9 cellular contexts compared by ENCODE assay signal in the genomic region with DNA sequence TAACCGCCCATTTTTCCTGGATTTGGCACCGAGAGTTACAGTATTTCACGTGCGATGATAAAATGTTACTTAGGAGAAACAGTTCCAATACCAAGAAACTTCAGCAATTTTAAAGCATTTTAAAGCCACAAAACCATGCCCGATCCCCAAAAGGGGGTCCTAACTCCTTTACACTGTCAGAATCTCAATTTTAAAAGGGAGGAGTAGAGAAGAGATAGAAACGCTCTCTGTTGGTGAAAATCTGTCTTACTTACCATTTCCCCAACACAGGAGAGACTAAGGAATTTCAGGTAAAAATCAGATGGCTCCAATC. TPM values are rescaled to one million over a fixed set of nuclear protein-coding genes. Genes with fewer than 3 reads are reported as not detected.
DNase-seq lines count a peak whose midpoint lies in the region; ATAC-seq and TF ChIP-seq lines count a peak whose summit lies in the region.
"Had no signal": no experiment of that assay in that cellular context is flagged by ENCODE, and none has a peak within 500 bp of the region (broad histone marks: within the 10 kb centered on the region; RNA-seq: fewer than 3 reads in every experiment).

No MANE protein-coding gene starts in this region.

- CTCF ChIA-PET in MCF 10A (lab: Yijun Ruan, JAX) = interaction anchor here (0.6 to 1.0 kb wide), 3 partner anchors 101 to 272 kb away, joined by 4 read pairs; no protein-coding TSS in a partner anchor

- H3K36me3 Mint-ChIP-seq in MCF 10A (ENCODE audit: insufficient read depth, unreplicated experiment) = peaks cover 48% of the 10 kb centered on the region
- peaks cover 3% of the 10 kb centered on the region for H3K36me3 Mint-ChIP-seq in mesothelial cell of epicardium

- H3K4me3 ChIP-seq in right atrium auricular region (peak overlapping the region; percentile 72 to 95), vagina (peak overlapping the region; percentile 68 to 85)

- H3K27me3 ChIP-seq in right atrium auricular region (no peaks in the 10 kb centered on the region), vagina (no peaks in the 10 kb centered on the region)

- POLR2A ChIA-PET in MCF 10A (lab: Yijun Ruan, JAX) = interaction anchor here (0.6 to 2.8 kb wide), 21 partner anchors 8 to 1525 kb away, joined by 3 to 21 read pairs (median 5); a partner anchor contains a TSS

- ATAC-seq in Right ventricle myocardium inferior (no peak), HG03432 (IDR thresholded peaks at IDR 0.05; ENCODE audit: unreplicated experiment) (no peak), GM18498 (IDR thresholded peaks at IDR 0.05; ENCODE audit: unreplicated experiment) (no peak)

- BruUV-seq in MCF 10A (replicated peaks; lab: Mats Ljungman, UMichigan) = TSS peak; percentile 72

- TF ChIP-seq POLR2A in vagina (IDR thresholded peaks at IDR 0.05) = no peak

- H3K4me1 Mint-ChIP-seq in MCF 10A (ENCODE audit: insufficient read depth, unreplicated experiment) = peaks cover 17% of the 10 kb centered on the region
- H3K4me1 Mint-ChIP-seq in mesothelial cell of epicardium = peaks cover 45% of the 10 kb centered on the region

- H3K4me3 Mint-ChIP-seq in MCF 10A (ENCODE audit: unreplicated experiment) = peak overlapping the region; percentile 96
- H3K4me3 Mint-ChIP-seq in mesothelial cell of epicardium = peak overlapping the region; percentile 97

- intact Hi-C loops in Right ventricle myocardium inferior (cut with DNase I) = no loop called here
- intact Hi-C loops in MCF 10A (cut with micrococcal nuclease) = no loop called here
- intact Hi-C loops in vagina (cut with DNase I) = no loop called here

- no peaks in the 10 kb centered on the region for H3K9me3 Mint-ChIP-seq in MCF 10A (ENCODE audit: unreplicated experiment)
- no peaks in the 10 kb centered on the region for H3K9me3 Mint-ChIP-seq in mesothelial cell of epicardium

- H3K27ac Mint-ChIP-seq in MCF 10A (ENCODE audit: low read depth, unreplicated experiment) (peak overlapping the region; percentile 99), mesothelial cell of epicardium (peak overlapping the region; percentile 99)

- H3K27me3 Mint-ChIP-seq in MCF 10A (ENCODE audit: insufficient read depth, unreplicated experiment) (no peaks in the 10 kb centered on the region), mesothelial cell of epicardium (ENCODE audit: low read depth) (no peaks in the 10 kb centered on the region)

- TF ChIP-seq CTCF in right atrium auricular region (IDR thresholded peaks at IDR 0.05) = no peak
- TF ChIP-seq CTCF in MCF 10A (IDR thresholded peaks at IDR 0.05; ENCODE audit: unreplicated experiment) = no peak
- no peak for TF ChIP-seq CTCF in mesothelial cell of epicardium (IDR thresholded peaks at IDR 0.05; ENCODE audit: unreplicated experiment)
- TF ChIP-seq CTCF in vagina (IDR thresholded peaks at IDR 0.05) = no peak
- no peak for TF ChIP-seq CTCF in GM20000 (IDR thresholded peaks at IDR 0.05; ENCODE audit: extremely low read depth, missing control alignments)

- H3K9me3 ChIP-seq in right atrium auricular region (no peaks in the 10 kb centered on the region), vagina (no peaks in the 10 kb centered on the region)

- H3K4me1 ChIP-seq in right atrium auricular region (peaks cover 0 to 56% of the 10 kb centered on the region in 2 donors), vagina (peaks cover 55% of the 10 kb centered on the region)

- DNase-seq in right atrium auricular region (ENCODE audit: low spot score) (no peak), Right ventricle myocardium inferior (ENCODE audit: missing footprints) (no peak), MCF 10A (ENCODE audit: unreplicated experiment) (no peak), mesothelial cell of epicardium (ENCODE audit: low spot score in 2 of 2, unreplicated experiment in 2 of 2) (no peak), vagina (ENCODE audit: extremely low spot score in 2 of 2) (no peak), GM20000 (ENCODE audit: low spot score) (no peak)

- H3K27ac ChIP-seq in right atrium auricular region (peak overlapping the region; percentile 93 to 97), vagina (peak overlapping the region; percentile 96)

- H3K36me3 ChIP-seq in right atrium auricular region (peaks cover 6% of the 10 kb centered on the region), vagina (no peaks in the 10 kb centered on the region)

RNA-seq across cellular contexts. Expression of a gene that starts 0.5 kb away (rescaled TPM):
- 100 to 1,000 TPM; 231 to 334 TPM for total RNA-seq in right atrium auricular region
- total RNA-seq in Right ventricle myocardium inferior = 177 TPM
- total RNA-seq in MCF 10A (2022) = 155 and 209 TPM in 2 replicates
- total RNA-seq in mesothelial cell of epicardium = 154 to 166 TPM (median 159 TPM) in 3 replicates
- total RNA-seq in vagina = 155 TPM

RNA-seq across cellular contexts. Expression of a gene that starts 11.0 kb away (rescaled TPM):
- total RNA-seq in right atrium auricular region (1 to 10 TPM; 6.1 to 9.2 TPM), Right ventricle myocardium inferior (14.0 TPM), MCF 10A (2022) (not detected in 2 replicates), mesothelial cell of epicardium (0.22 to 0.34 TPM in 2 of 3 replicates, not detected in the other), vagina (10.1 TPM)

RNA-seq across cellular contexts. Expression of a gene that starts 16.0 kb away (rescaled TPM):
- total RNA-seq in right atrium auricular region = under 1 TPM in 1 of 2 donors, not detected in 1; 0.47 TPM
- 0.11 TPM for total RNA-seq in Right ventricle myocardium inferior
- not detected in 2 replicates for total RNA-seq in MCF 10A (2022)
- 0.22 to 0.40 TPM in 2 of 3 replicates, not detected in the other for total RNA-seq in mesothelial cell of epicardium
- 16.0 TPM for total RNA-seq in vagina
- total RNA-seq: pulmonary artery endothelial cell had no signal

RNA-seq across cellular contexts. Expression of a gene that starts 23.9 kb away (rescaled TPM):
- total RNA-seq in right atrium auricular region = under 1 TPM; 0.70 to 0.71 TPM
- 1.8 TPM for total RNA-seq in Right ventricle myocardium inferior
- total RNA-seq in MCF 10A (2022) = 7.5 and 11.1 TPM in 2 replicates
- 10.4 to 10.7 TPM (median 10.7 TPM) in 3 replicates for total RNA-seq in mesothelial cell of epicardium
- total RNA-seq in vagina = 2.0 TPM

RNA-seq across cellular contexts. Expression of a gene that starts 32.0 kb away (rescaled TPM):
- total RNA-seq in right atrium auricular region = 1 to 10 TPM; 1.9 to 3.4 TPM
- total RNA-seq in Right ventricle myocardium inferior = 0.78 TPM
- not detected in 2 replicates for total RNA-seq in MCF 10A (2022)
- total RNA-seq in mesothelial cell of epicardium = 4.1 to 5.1 TPM (median 4.2 TPM) in 3 replicates
- not detected for total RNA-seq in vagina

Comparison
In these comparisons a context has a peak if more than half of its experiments do, and no peak if none do; other contexts are left out.
1. RNA of a gene that starts 16.0 kb away (total RNA-seq): 16.0 TPM in vagina (single experiment); 0.47 TPM in right atrium auricular region, 0.22 to 0.40 TPM in mesothelial cell of epicardium, 0.11 TPM in Right ventricle myocardium inferior (single experiment) and not detected in MCF 10A; every median in the first group is over 10 times any median in the second.